Comparison of ENCODE assay signal across 11 cellular contexts in genomic region chr5:20276061-20276958, GRCh38.
DNase-seq lines count a peak whose midpoint lies in the region; ATAC-seq and TF ChIP-seq lines count a peak whose summit lies in the region.
"Had no signal": no experiment of that assay in that cellular context is flagged by ENCODE, and none has a peak within 500 bp of the region (broad histone marks: within the 10 kb centered on the region; RNA-seq: fewer than 3 reads in every experiment).

No MANE protein-coding gene starts in this region.

- ATAC-seq in GM19328 (IDR thresholded peaks at IDR 0.05; ENCODE audit: unreplicated experiment) = no peak

- H3K27ac ChIP-seq in SK-N-SH (ENCODE audit: low read depth in 2 of 2, low read length in 1 of 2) (peak overlapping the region in 1 of 2 experiments; percentile 55; a peak in 2 of 4 replicates), temporal lobe (ENCODE audit: low read depth, low read length) (peak overlapping the region; percentile 36)
- H3K27ac ChIP-seq: stomach had no signal

- POLR2A ChIA-PET in SK-N-SH (lab: Yijun Ruan, JAX) = no interaction called here

- 45% methylated on average over 3 of the region's 3 CpGs for WGBS in SK-N-SH (ENCODE audit: low lambda C conversion rate)

- no peaks in the 10 kb centered on the region for H3K9me2 ChIP-seq in SK-N-SH

- no peaks in the 10 kb centered on the region for H3K9me3 ChIP-seq in SK-N-SH

- no peaks in the 10 kb centered on the region for H3K36me3 ChIP-seq in SK-N-SH (replicated peaks in 1 of 2; ENCODE audit: control insufficient read depth in 1 of 2, insufficient read depth in 2 of 2, low read length in 1 of 2)
- H3K36me3 ChIP-seq: stomach had no signal

- no peaks in the 10 kb centered on the region for H4K20me1 ChIP-seq in SK-N-SH (ENCODE audit: insufficient read depth)

- 0 out of 2 replicates have a peak overlapping the region, but pooled peaks have one; percentile 18 for H2AFZ ChIP-seq in SK-N-SH (ENCODE audit: low read depth)

- CTCF ChIA-PET in SK-N-SH (lab: Yijun Ruan, JAX) = no interaction called here

- TF ChIP-seq RAD21 in SK-N-SH (IDR thresholded peaks at IDR 0.05; ENCODE audit: low read length) = no peak

- TF ChIP-seq CTCF in SK-N-SH (IDR thresholded peaks at IDR 0.05) = no peak

- 0 out of 2 replicates have a peak overlapping the region, but pooled peaks have one; percentile 8 for H3K4me2 ChIP-seq in SK-N-SH

- no peaks in the 10 kb centered on the region for H3K4me1 ChIP-seq in SK-N-SH (ENCODE audit: control insufficient read depth in 1 of 2, insufficient read depth in 2 of 2, low read depth in 1 of 2, low read length in 1 of 2)
- H3K4me1 ChIP-seq: stomach had no signal

- no peak overlapping the region for H3K4me3 ChIP-seq in SK-N-SH (ENCODE audit: low read depth in 2 of 2, low read length in 1 of 2)
- H3K4me3 ChIP-seq: stomach had no signal

- peaks cover 10% of the 10 kb centered on the region for H3F3A ChIP-seq in SK-N-SH (replicated peaks; ENCODE audit: insufficient read depth)

- DNase-seq in HCEC 1CT (peak; percentile 92), SK-N-SH (no peak), fibroblast of the conjunctiva (ENCODE audit: low read depth) (peak; percentile 61), dermis blood vessel endothelial cell (no peak), NCI-H1694 treated with DMSO at 0.1 percent for 48 hours (lab: John Stamatoyannopoulos, UW) (no peak)
- DNase-seq: cerebellar nuclear complex, NCI-H345, stomach, T-helper 1 cell had no signal

- no peaks in the 10 kb centered on the region for H3K79me2 ChIP-seq in SK-N-SH (ENCODE audit: insufficient read depth)

- TF ChIP-seq EP300 in SK-N-SH (IDR thresholded peaks at IDR 0.05; ENCODE audit: borderline replicate concordance in 1 of 2, low read depth in 1 of 2, low read length in 1 of 2) = peak in 1 of 2 experiments; percentile 41; a peak in 1 of 4 replicates

- H3K27me3 ChIP-seq in SK-N-SH (ENCODE audit: insufficient read depth) = no peaks in the 10 kb centered on the region
- H3K27me3 ChIP-seq: stomach had no signal

- no peak overlapping the region for H3K9ac ChIP-seq in SK-N-SH

TF ChIP-seq in SK-N-SH, 30 proteins besides CTCF, POLR2A, EP300 and RAD21 (continues in another document):
- TF ChIP-seq POLR2AphosphoS5 (IDR thresholded peaks at IDR 0.05; ENCODE audit: low read depth, low read length) (no peak), TEAD4 (IDR thresholded peaks at IDR 0.05; ENCODE audit: borderline replicate concordance, insufficient read depth) (peak; percentile 61; the same call in 1 of the 2 replicates), USF2 (IDR thresholded peaks at IDR 0.05; ENCODE audit: borderline replicate concordance, low read depth, low read length) (no peak), ELF1 (IDR thresholded peaks at IDR 0.05) (no peak), USF1 (IDR thresholded peaks at IDR 0.05; ENCODE audit: borderline replicate concordance, low read depth) (no peak), ZBTB33 (IDR thresholded peaks at IDR 0.05; ENCODE audit: borderline replicate concordance, low read depth) (no peak), EZH2phosphoT487 (IDR thresholded peaks at IDR 0.05; ENCODE audit: borderline replicate concordance, low read depth) (no peak), TAF1 (IDR thresholded peaks at IDR 0.05; ENCODE audit: borderline replicate concordance, low read depth, low read length) (no peak), PBX3 (IDR thresholded peaks at IDR 0.05) (peak; percentile 33; the same call in 1 of the 2 replicates), FOSL2 (IDR thresholded peaks at IDR 0.05; ENCODE audit: borderline replicate concordance, low read depth) (peak; percentile 78; the same call in 1 of the 2 replicates), RXRA (IDR thresholded peaks at IDR 0.05; ENCODE audit: borderline replicate concordance, low read depth) (no peak), REST (IDR thresholded peaks at IDR 0.05; ENCODE audit: low read depth, low read length) (no peak), SIN3A (IDR thresholded peaks at IDR 0.05; ENCODE audit: borderline replicate concordance, low read depth, low read length) (no peak), RFX5 (IDR thresholded peaks at IDR 0.05; ENCODE audit: low read length) (no peak), CHD2 (IDR thresholded peaks at IDR 0.05; ENCODE audit: low read length, partially characterized antibody) (no peak), MEF2A (IDR thresholded peaks at IDR 0.05; ENCODE audit: borderline replicate concordance, low read depth) (no peak), JUND (IDR thresholded peaks at IDR 0.05) (peak; percentile 73), NRF1 (IDR thresholded peaks at IDR 0.05; ENCODE audit: low read depth, low read length) (no peak), TCF12 (IDR thresholded peaks at IDR 0.05) (peak; percentile 52), YY1 (IDR thresholded peaks at IDR 0.05; ENCODE audit: low read depth) (no peak), FOXM1 (IDR thresholded peaks at IDR 0.05; ENCODE audit: low read depth) (no peak), GABPA (IDR thresholded peaks at IDR 0.05; ENCODE audit: low read depth) (no peak), RCOR1 (IDR thresholded peaks at IDR 0.05; ENCODE audit: low read length) (no peak), MXI1 (IDR thresholded peaks at IDR 0.05; ENCODE audit: low read depth, low read length) (no peak)

Comparison
In these comparisons a context has a peak if more than half of its experiments do, and no peak if none do; other contexts are left out.
1. DNase-seq: peak in HCEC 1CT (single experiment) and fibroblast of the conjunctiva (single experiment); none in SK-N-SH (single experiment), dermis blood vessel endothelial cell (single experiment) and NCI-H1694 treated with DMSO at 0.1 percent for 48 hours (single experiment).